Comparison of ENCODE assay signal across 8 cellular contexts in the genomic region with DNA sequence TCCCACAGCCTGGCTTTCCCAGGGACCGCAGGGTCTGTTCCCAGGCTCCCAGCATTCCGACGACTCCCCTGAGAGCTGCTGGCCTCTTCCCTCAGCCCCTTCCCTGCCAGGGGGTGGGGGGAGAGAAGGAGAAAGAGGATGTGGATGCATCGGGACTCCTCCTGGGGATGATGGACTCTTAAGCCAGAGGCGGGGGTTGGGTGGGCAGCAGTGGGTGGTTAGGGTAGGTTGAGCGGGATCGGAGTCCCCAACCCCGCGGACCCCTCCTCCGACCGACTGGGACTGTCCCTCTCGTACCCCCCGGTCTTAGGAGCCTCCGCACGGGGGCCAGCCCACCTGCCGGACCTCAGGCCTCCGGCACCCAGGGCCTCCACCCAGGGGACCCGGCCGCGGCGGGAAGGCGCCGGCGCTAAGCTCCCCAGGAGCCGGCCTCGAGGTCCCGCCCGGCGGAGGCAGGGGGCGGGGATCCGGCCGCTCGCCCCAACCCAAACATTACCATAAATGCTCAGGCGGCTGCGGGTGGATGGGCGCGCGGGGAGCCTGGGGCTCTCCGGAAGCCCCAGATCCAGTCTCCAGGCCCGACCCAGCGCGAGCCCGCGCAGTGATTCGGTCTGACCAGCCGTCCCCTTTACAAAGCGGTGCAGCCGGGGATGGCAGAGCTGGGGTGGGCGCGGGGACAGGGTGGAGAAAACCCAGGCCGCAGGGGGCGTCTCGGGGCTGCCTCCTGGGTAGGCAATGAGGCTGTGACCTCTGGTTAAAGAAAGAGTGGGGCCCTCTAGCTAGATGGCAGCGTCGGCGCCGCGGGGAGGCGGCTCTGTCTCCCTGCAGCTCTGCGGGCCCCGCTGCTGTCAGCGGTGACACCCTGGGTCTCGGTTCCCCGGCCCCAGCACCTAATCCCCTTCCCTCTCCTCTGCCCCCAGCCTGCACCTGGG. TPM values are rescaled to one million over a fixed set of nuclear protein-coding genes. Genes with fewer than 3 reads are reported as not detected.
A peak's percentile ranks its signal among the peaks of the same experiment; 100 is the strongest.
DNase-seq lines count a peak whose midpoint lies in the region; ATAC-seq and TF ChIP-seq lines count a peak whose summit lies in the region.

No MANE protein-coding gene starts in this region.

- peaks cover 21% of the 10 kb centered on the region for H3K4me1 Mint-ChIP-seq in activated CD4-positive, alpha-beta T cell treated with anti-CD3 and anti-CD28 coated beads, Interleukin-2, amount 10 ng/mL, durations not matched to agents 24 days and 14 days
- H3K4me1 Mint-ChIP-seq in endothelial cell (ENCODE audit: unreplicated experiment) = peaks cover 24% of the 10 kb centered on the region

- DNase-seq in AG08396 (ENCODE audit: low spot score) (peak; percentile 82), endothelial cell (ENCODE audit: low spot score) (peak; percentile 63), mesenteric fat pad (ENCODE audit: low spot score) (peak; percentile 90)
- peak; percentile 91 for DNase-seq in activated CD4-positive, alpha-beta T cell treated with anti-CD3 and anti-CD28 coated beads, Interleukin-2, amount 10 ng/mL, durations not matched to agents 24 days and 14 days

- intact Hi-C loops in activated CD4-positive, alpha-beta T cell treated with anti-CD3 and anti-CD28 coated beads, Interleukin-2, amount 10 ng/mL, durations not matched to agents 24 days and 14 days (cut with micrococcal nuclease) = loop anchor here (1.0 to 5.0 kb wide), 7 partner anchors 15 to 254 kb away; partner anchors contain the start of genes ABCG4, CBL, DPAGT1 and VPS11

- ATAC-seq in GM19025 (IDR thresholded peaks at IDR 0.05; ENCODE audit: low read depth, unreplicated experiment) = peak; percentile 33
- ATAC-seq in HG03432 (IDR thresholded peaks at IDR 0.05; ENCODE audit: unreplicated experiment) = peak; percentile 55
- ATAC-seq in HG02571 (IDR thresholded peaks at IDR 0.05; ENCODE audit: unreplicated experiment) = no peak

- H3K27ac ChIP-seq in temporal lobe (ENCODE audit: low read depth, low read length) = peak overlapping the region; percentile 95

- peak overlapping the region; percentile 85 for H3K4me3 Mint-ChIP-seq in activated CD4-positive, alpha-beta T cell treated with anti-CD3 and anti-CD28 coated beads, Interleukin-2, amount 10 ng/mL, durations not matched to agents 24 days and 14 days
- peak overlapping the region; percentile 79 for H3K4me3 Mint-ChIP-seq in endothelial cell (ENCODE audit: unreplicated experiment)

- H3K27ac Mint-ChIP-seq in activated CD4-positive, alpha-beta T cell treated with anti-CD3 and anti-CD28 coated beads, Interleukin-2, amount 10 ng/mL, durations not matched to agents 24 days and 14 days = peak overlapping the region; percentile 87
- no peak overlapping the region for H3K27ac Mint-ChIP-seq in endothelial cell (ENCODE audit: unreplicated experiment)

- H3K27me3 Mint-ChIP-seq in activated CD4-positive, alpha-beta T cell treated with anti-CD3 and anti-CD28 coated beads, Interleukin-2, amount 10 ng/mL, durations not matched to agents 24 days and 14 days = peaks cover 19% of the 10 kb centered on the region
- H3K27me3 Mint-ChIP-seq in endothelial cell (ENCODE audit: unreplicated experiment) = peaks cover 8% of the 10 kb centered on the region

- TF ChIP-seq CTCF in endothelial cell (IDR thresholded peaks at IDR 0.05; ENCODE audit: unreplicated experiment) = no peak

- H3K9me3 Mint-ChIP-seq in activated CD4-positive, alpha-beta T cell treated with anti-CD3 and anti-CD28 coated beads, Interleukin-2, amount 10 ng/mL, durations not matched to agents 24 days and 14 days = no peaks in the 10 kb centered on the region
- no peaks in the 10 kb centered on the region for H3K9me3 Mint-ChIP-seq in endothelial cell (ENCODE audit: unreplicated experiment)

- H3K36me3 Mint-ChIP-seq in activated CD4-positive, alpha-beta T cell treated with anti-CD3 and anti-CD28 coated beads, Interleukin-2, amount 10 ng/mL, durations not matched to agents 24 days and 14 days (ENCODE audit: low read depth) = no peaks in the 10 kb centered on the region
- no peaks in the 10 kb centered on the region for H3K36me3 Mint-ChIP-seq in endothelial cell (ENCODE audit: low read depth, unreplicated experiment)

RNA-seq across cellular contexts. Expression of gene MCAM, which starts 3.9 kb away (rescaled TPM):
- total RNA-seq in activated CD4-positive, alpha-beta T cell treated with anti-CD3 and anti-CD28 coated beads, Interleukin-2, amount 10 ng/mL, durations not matched to agents 24 days and 14 days = 7.5 and 8.1 TPM in 2 replicates
- total RNA-seq in endothelial cell (ENCODE audit: unreplicated experiment) = 78.3 TPM
- 550 TPM for total RNA-seq in mesenteric fat pad
- 11.3 TPM for total RNA-seq in temporal lobe

RNA-seq across cellular contexts. Expression of gene RNF26, which starts 13.5 kb away (rescaled TPM):
- 26.5 and 26.8 TPM in 2 replicates for total RNA-seq in activated CD4-positive, alpha-beta T cell treated with anti-CD3 and anti-CD28 coated beads, Interleukin-2, amount 10 ng/mL, durations not matched to agents 24 days and 14 days
- 31.5 TPM for total RNA-seq in endothelial cell (ENCODE audit: unreplicated experiment)
- 20.6 TPM for total RNA-seq in mesenteric fat pad
- total RNA-seq in temporal lobe = 4.7 TPM

RNA-seq across cellular contexts. Expression of gene C1QTNF5, which starts 19.8 kb away (rescaled TPM):
- not detected in 2 replicates for total RNA-seq in activated CD4-positive, alpha-beta T cell treated with anti-CD3 and anti-CD28 coated beads, Interleukin-2, amount 10 ng/mL, durations not matched to agents 24 days and 14 days
- 26.0 TPM for total RNA-seq in endothelial cell (ENCODE audit: unreplicated experiment)
- total RNA-seq in mesenteric fat pad = 52.9 TPM
- total RNA-seq in temporal lobe = 3.0 TPM

RNA-seq across cellular contexts. Expression of gene MFRP, which starts 25.6 kb away (rescaled TPM):
- not detected in 2 replicates for total RNA-seq in activated CD4-positive, alpha-beta T cell treated with anti-CD3 and anti-CD28 coated beads, Interleukin-2, amount 10 ng/mL, durations not matched to agents 24 days and 14 days
- total RNA-seq in endothelial cell (ENCODE audit: unreplicated experiment) = 0.13 TPM
- total RNA-seq in mesenteric fat pad = not detected
- total RNA-seq in temporal lobe = not detected
